In genomic region chr1:56798053-56798471, GRCh38 we compare ENCODE assay signal across 15 cellular contexts. TPM values are rescaled to one million over a fixed set of nuclear protein-coding genes. Genes with fewer than 3 reads are reported as not detected.
DNase-seq lines count a peak whose midpoint lies in the region; FAIRE-seq and TF ChIP-seq lines count a peak whose summit lies in the region.
"Had no signal": no experiment of that assay in that cellular context is flagged by ENCODE, and none has a peak within 500 bp of the region (broad histone marks: within the 10 kb centered on the region; RNA-seq: fewer than 3 reads in every experiment).

No MANE protein-coding gene starts in this region.

- BruUV-seq in MCF 10A (replicated peaks; lab: Mats Ljungman, UMichigan) = no TSS peak

- DNase-seq in MCF 10A (ENCODE audit: unreplicated experiment) (peak; percentile 32), breast epithelium (ENCODE audit: low spot score in 2 of 2) (no peak), dorsolateral prefrontal cortex (no peak), kidney glomerular epithelial cell (lab: John Stamatoyannopoulos, UW) (peak; percentile 59), urothelium cell line (ENCODE audit: low spot score) (peak; percentile 33), KBM-7 (no peak)
- no peak for DNase-seq in stimulated activated CD4-positive, alpha-beta T cell treated with anti-CD3 and anti-CD28 coated beads, Interleukin-15, amount 100 ng/mL, for 24 hours
- DNase-seq in central memory CD4-positive, alpha-beta T cell = no peak
- DNase-seq: 8988T; activated naive CD4-positive, alpha-beta T cell; naive B cell; NCI-H526 treated with DMSO at 0.1 percent for 48 hours had no signal

- H3K4me3 Mint-ChIP-seq in MCF 10A (ENCODE audit: unreplicated experiment) = no peak overlapping the region
- H3K4me3 Mint-ChIP-seq: dendritic cell treated with granulocyte-macrophage colony-stimulating factor and Interleukin-4, amounts not matched to agents 40 ng/mL and 50 ng/mL, for 4 days; naive B cell; stimulated activated naive CD8-positive, alpha-beta T cell treated with anti-CD3 and anti-CD28 coated beads, Interleukin-15, Interleukin-2, amounts not matched to agents 100 ng/mL and 50 ng/mL, for 24 hours had no signal

- TF ChIP-seq CTCF in MCF 10A (IDR thresholded peaks at IDR 0.05; ENCODE audit: unreplicated experiment) = no peak
- TF ChIP-seq CTCF in breast epithelium (IDR thresholded peaks at IDR 0.05) = no peak
- no peak for TF ChIP-seq CTCF in dorsolateral prefrontal cortex (IDR thresholded peaks at IDR 0.05 in 54 of 56, conservative IDR thresholded peaks at IDR 0.05 in 2 of 56; ENCODE audit: low read depth in 1 of 56, partially characterized antibody in 56 of 56)

- no peaks in the 10 kb centered on the region for H3K4me1 ChIP-seq in breast epithelium

- H3K36me3 ChIP-seq in breast epithelium = no peaks in the 10 kb centered on the region

- TF ChIP-seq POLR2A in breast epithelium (IDR thresholded peaks at IDR 0.05) = no peak

- in situ Hi-C loops in KBM-7 (cut with MboI; ENCODE audit: low pct_unique_long_range_greater_than_20kb, low sequenced_read_pairs) = no loop called here

- H3K27ac ChIP-seq in breast epithelium (no peak overlapping the region), dorsolateral prefrontal cortex (peak overlapping the region in 30 of 59 donors; percentile 2 to 75 (median 44))

- no peaks in the 10 kb centered on the region for H3K9me3 Mint-ChIP-seq in MCF 10A (ENCODE audit: unreplicated experiment)
- H3K9me3 Mint-ChIP-seq: dendritic cell treated with granulocyte-macrophage colony-stimulating factor and Interleukin-4, amounts not matched to agents 40 ng/mL and 50 ng/mL, for 4 days; stimulated activated naive CD8-positive, alpha-beta T cell treated with anti-CD3 and anti-CD28 coated beads, Interleukin-15, Interleukin-2, amounts not matched to agents 100 ng/mL and 50 ng/mL, for 24 hours had no signal

- no peaks in the 10 kb centered on the region for H3K36me3 Mint-ChIP-seq in MCF 10A (ENCODE audit: insufficient read depth, unreplicated experiment)
- H3K36me3 Mint-ChIP-seq: naive B cell had no signal

- no peak overlapping the region for H3K27ac Mint-ChIP-seq in MCF 10A (ENCODE audit: low read depth, unreplicated experiment)
- H3K27ac Mint-ChIP-seq: dendritic cell treated with granulocyte-macrophage colony-stimulating factor and Interleukin-4, amounts not matched to agents 40 ng/mL and 50 ng/mL, for 4 days; naive B cell; stimulated activated naive CD8-positive, alpha-beta T cell treated with anti-CD3 and anti-CD28 coated beads, Interleukin-15, Interleukin-2, amounts not matched to agents 100 ng/mL and 50 ng/mL, for 24 hours had no signal

- H3K9me3 ChIP-seq in breast epithelium = no peaks in the 10 kb centered on the region

- no peak overlapping the region for H3K4me3 ChIP-seq in breast epithelium
- no peak overlapping the region for H3K4me3 ChIP-seq in dorsolateral prefrontal cortex

- CTCF ChIA-PET in MCF 10A (lab: Yijun Ruan, JAX) = interaction anchor here (0.7 to 3.7 kb wide), 2 partner anchors 10 to 23 kb away, joined by 3 to 23 read pairs; no protein-coding TSS in a partner anchor

- intact Hi-C loops in MCF 10A (cut with micrococcal nuclease) (no loop called here), breast epithelium (cut with DNase I; ENCODE audit: low total_unique reads) (no loop called here), dorsolateral prefrontal cortex (cut with DNase I) (no loop called here)

- H3K4me1 Mint-ChIP-seq in MCF 10A (ENCODE audit: insufficient read depth, unreplicated experiment) = peaks cover 19% of the 10 kb centered on the region
- H3K4me1 Mint-ChIP-seq: naive B cell had no signal

- H3K27me3 Mint-ChIP-seq in MCF 10A (ENCODE audit: insufficient read depth, unreplicated experiment) = no peaks in the 10 kb centered on the region

- H3K27me3 ChIP-seq in breast epithelium (no peaks in the 10 kb centered on the region), dorsolateral prefrontal cortex (peaks cover 0 to 3% (median 0%) of the 10 kb centered on the region in 45 donors)

- FAIRE-seq in urothelium cell line (lab: Jason Lieb, UNC) = no peak

- POLR2A ChIA-PET in MCF 10A (lab: Yijun Ruan, JAX) = interaction anchor here (0.9 to 1.3 kb wide), 2 partner anchors 18 to 27 kb away, joined by 3 to 4 read pairs; no protein-coding TSS in a partner anchor

RNA-seq across cellular contexts. Expression of gene FYB2, which starts 21.1 kb away (rescaled TPM):
- total RNA-seq in MCF 10A (2022) = not detected in 2 replicates
- 10 to 100 TPM in 2 of 3 donors, not detected in 1; 11.3 to 22.9 TPM for total RNA-seq in breast epithelium
- 1 to 10 TPM in 48 of 120 experiments, under 1 TPM in 67, not detected in 5; 0.20 to 2.8 (median 0.86) TPM for total RNA-seq in dorsolateral prefrontal cortex
- total RNA-seq: T-helper 1 cell treated with Interleukin-12 subunit alpha and Interleukin-12 subunit beta and Interleukin-4 antibody, amounts not matched to agents 30 ng/mL and 1 ng/mL, for 36 hours had no signal

RNA-seq across cellular contexts. Expression of gene C8A, which starts 56.5 kb away (rescaled TPM):
- not detected in 2 replicates for total RNA-seq in MCF 10A (2022)
- not detected for total RNA-seq in breast epithelium
- under 1 TPM in 1 of 120 experiments, not detected in 119; 0.37 TPM for total RNA-seq in dorsolateral prefrontal cortex
- total RNA-seq: T-helper 1 cell treated with Interleukin-12 subunit alpha and Interleukin-12 subunit beta and Interleukin-4 antibody, amounts not matched to agents 30 ng/mL and 1 ng/mL, for 36 hours had no signal

Comparison
In these comparisons a context has a peak if more than half of its experiments do, and no peak if none do; other contexts are left out.
1. DNase-seq: peak in MCF 10A (single experiment), kidney glomerular epithelial cell (single experiment) and urothelium cell line (single experiment); none in breast epithelium (0 of 2), dorsolateral prefrontal cortex (0 of 10), stimulated activated CD4-positive, alpha-beta T cell treated with anti-CD3 and anti-CD28 coated beads, Interleukin-15, amount 100 ng/mL, for 24 hours (single experiment), central memory CD4-positive, alpha-beta T cell (single experiment) and KBM-7 (single experiment).
2. H3K27ac ChIP-seq: peak in dorsolateral prefrontal cortex (30 of 59); none in breast epithelium (0 of 2).